In genomic region chr1:155125946-155126493, GRCh38 we compare ENCODE assay signal across 8 cellular contexts. TPM values are rescaled to one million over a fixed set of nuclear protein-coding genes. Genes with fewer than 3 reads are reported as not detected.
A peak's percentile ranks its signal among the peaks of the same experiment; 100 is the strongest.
DNase-seq lines count a peak whose midpoint lies in the region; ATAC-seq and TF ChIP-seq lines count a peak whose summit lies in the region.

No MANE protein-coding gene starts in this region.

- H3K27me3 ChIP-seq in body of pancreas: no peaks in the 10 kb centered on the region

- peak in 1 of 3 donors; percentile 13 for TF ChIP-seq POLR2A in body of pancreas (IDR thresholded peaks at IDR 0.05)

- peaks cover 46% of the 10 kb centered on the region for H3K4me1 ChIP-seq in body of pancreas

- no peaks in the 10 kb centered on the region for H3K36me3 ChIP-seq in body of pancreas (replicated peaks in 1 of 2; ENCODE audit: insufficient read depth in 1 of 2, low read depth in 2 of 2)

- no peak for TF ChIP-seq CTCF in body of pancreas (IDR thresholded peaks at IDR 0.05)

- H3K9me3 ChIP-seq in body of pancreas: no peaks in the 10 kb centered on the region

- ATAC-seq in body of pancreas (peak; percentile 32), GM21528 (IDR thresholded peaks at IDR 0.05; ENCODE audit: low FRiP score, unreplicated experiment) (no peak), HG02852 (IDR thresholded peaks at IDR 0.05; ENCODE audit: unreplicated experiment) (no peak)

- DNase-seq in HK-2 (ENCODE audit: unreplicated experiment) (peak; percentile 33), body of pancreas (peak; percentile 62 to 76 (median 70)), skeletal muscle cell (ENCODE audit: low read depth) (no peak), Kasumi-1 (lab: John Stamatoyannopoulos, UW) (no peak), NCI-H2029 (lab: John Stamatoyannopoulos, UW) (no peak)

- WGBS in body of pancreas, 2 donors: 25 to 26% methylated on average over 15 to 50 of the region's 50 CpGs

- peak overlapping the region; percentile 94 to 99 (median 98) for H3K27ac ChIP-seq in body of pancreas

- intact Hi-C loops in body of pancreas (cut with DNase I): loop anchor here (5.0 kb wide), 1 partner anchor 34 kb away; no protein-coding TSS in a partner anchor

- H3K4me3 ChIP-seq in body of pancreas (no peak overlapping the region), iPS-11a (ENCODE audit: low read depth, low read length) (peak overlapping the region; percentile 57), skeletal muscle cell (ENCODE audit: low read depth, low read length) (peak overlapping the region; percentile 54)

RNA-seq across cellular contexts. Expression of gene EFNA1, which starts 1.7 kb away (rescaled TPM):
- total RNA-seq in body of pancreas: 10 to 100 TPM; 10.5 to 20.2 TPM

RNA-seq across cellular contexts. Expression of gene SLC50A1, which starts 9.6 kb away (rescaled TPM):
- 10 to 100 TPM; 13.7 to 25.7 TPM for total RNA-seq in body of pancreas

RNA-seq across cellular contexts. Expression of gene DPM3, which starts 14.3 kb away (rescaled TPM):
- total RNA-seq in body of pancreas: 100 to 1,000 TPM in 1 of 2 donors, 1 to 10 TPM in 1; 6.2 to 106 TPM

RNA-seq across cellular contexts. Expression of gene KRTCAP2, which starts 47.1 kb away (rescaled TPM):
- total RNA-seq in body of pancreas: 10 to 100 TPM; 46.4 to 71.5 TPM

RNA-seq across cellular contexts. Expression of gene EFNA3, which starts 47.4 kb away (rescaled TPM):
- 1 to 10 TPM in 1 of 2 donors, not detected in 1; 1.8 TPM for total RNA-seq in body of pancreas

Comparison
In these comparisons a context has a peak if more than half of its experiments do, and no peak if none do; other contexts are left out.
1. DNase-seq: peak in HK-2 (single experiment) and body of pancreas (4 of 4); none in skeletal muscle cell (single experiment), Kasumi-1 (0 of 2) and NCI-H2029 (single experiment).
2. H3K4me3 ChIP-seq: peak in iPS-11a (single experiment) and skeletal muscle cell (single experiment); none in body of pancreas (0 of 2).